Comparison of ENCODE assay signal across 8 cellular contexts in the genomic region with DNA sequence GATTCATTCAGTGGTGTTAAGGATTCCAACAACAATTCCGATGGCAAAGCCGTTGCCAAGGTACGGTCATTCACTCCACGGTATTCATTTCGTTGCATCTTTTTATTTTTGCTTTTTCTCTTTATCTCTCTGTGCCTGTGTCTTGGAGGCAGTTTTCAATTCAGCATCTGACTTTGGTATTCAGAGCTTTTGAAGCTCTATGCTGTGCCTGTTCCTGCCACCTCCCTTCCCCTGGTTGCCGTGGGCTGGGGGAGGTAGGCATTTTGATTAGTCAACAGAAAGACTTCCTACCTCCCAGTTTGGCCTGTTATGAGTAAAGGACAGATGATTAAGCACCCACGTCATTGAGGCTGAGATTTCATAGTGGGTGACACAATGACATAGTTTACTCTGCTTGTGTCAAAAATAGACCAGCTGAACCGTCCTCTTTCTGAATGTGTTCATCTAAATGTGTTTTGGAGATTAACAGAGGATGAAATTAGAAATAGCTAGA.
DNase-seq lines count a peak whose midpoint lies in the region; FAIRE-seq and TF ChIP-seq lines count a peak whose summit lies in the region.

No MANE protein-coding gene starts in this region.

- peak; percentile 65 for DNase-seq in GM06990 (ENCODE audit: extremely low read depth, insufficient read length)
- peak; percentile 66 for DNase-seq in H54 (ENCODE audit: insufficient read length, low spot score)
- DNase-seq in NOMO-1 treated with DMSO at 0.1 percent for 48 hours (lab: John Stamatoyannopoulos, UW; ENCODE audit: unreplicated experiment) = peak; percentile 37
- peak; percentile 70 for DNase-seq in activated T-helper 9 cell treated with anti-CD3 and anti-CD28 coated beads, Interleukin-2, amount 50 U/mL, for 16 hours (ENCODE audit: low read depth)
- DNase-seq in head of caudate nucleus = peak in 30 of 42 donors; percentile 20 to 87 (median 48)
- peak; percentile 95 for DNase-seq in retinal pigment epithelial cell (ENCODE audit: low read depth)
- no peak for DNase-seq in 8988T
- DNase-seq in HUDEP-2 (lab: John Stamatoyannopoulos, UW; ENCODE audit: unreplicated experiment in 76 of 76) = no peak

- no peak for TF ChIP-seq POLR2A in H54 (IDR thresholded peaks at IDR 0.05; ENCODE audit: low read depth, low read length)

- FAIRE-seq in H54 (lab: Jason Lieb, UNC) = peak; percentile 91

- peak overlapping the region; percentile 69 for H3K4me3 ChIP-seq in GM06990 (replicated peaks; ENCODE audit: low read depth, low read length)
- H3K4me3 ChIP-seq in retinal pigment epithelial cell (ENCODE audit: low read length) = peak overlapping the region; percentile 85

- no peak for TF ChIP-seq CTCF in GM06990 (IDR thresholded peaks at IDR 0.05; ENCODE audit: insufficient read depth, low read length, poor library complexity, severe bottlenecking)
- TF ChIP-seq CTCF in retinal pigment epithelial cell (conservative IDR thresholded peaks at IDR 0.05; ENCODE audit: low read depth, low read length) = no peak

- no peaks in the 10 kb centered on the region for H3K27me3 ChIP-seq in GM06990 (replicated peaks; ENCODE audit: control insufficient read depth, insufficient read depth, low read length)

- peaks cover 9% of the 10 kb centered on the region for H3K36me3 ChIP-seq in GM06990 (ENCODE audit: control insufficient read depth, insufficient read depth, low read length)

- intact Hi-C loops in head of caudate nucleus (cut with DNase I) = no loop called here

Comparison
In these comparisons a context has a peak if more than half of its experiments do, and no peak if none do; other contexts are left out.
1. DNase-seq: peak in GM06990 (single experiment), H54 (single experiment), NOMO-1 treated with DMSO at 0.1 percent for 48 hours (single experiment), activated T-helper 9 cell treated with anti-CD3 and anti-CD28 coated beads, Interleukin-2, amount 50 U/mL, for 16 hours (single experiment), head of caudate nucleus (30 of 42) and retinal pigment epithelial cell (single experiment); none in 8988T (single experiment) and HUDEP-2 (0 of 76).